24 cellular contexts compared by ENCODE assay signal in the genomic region with DNA sequence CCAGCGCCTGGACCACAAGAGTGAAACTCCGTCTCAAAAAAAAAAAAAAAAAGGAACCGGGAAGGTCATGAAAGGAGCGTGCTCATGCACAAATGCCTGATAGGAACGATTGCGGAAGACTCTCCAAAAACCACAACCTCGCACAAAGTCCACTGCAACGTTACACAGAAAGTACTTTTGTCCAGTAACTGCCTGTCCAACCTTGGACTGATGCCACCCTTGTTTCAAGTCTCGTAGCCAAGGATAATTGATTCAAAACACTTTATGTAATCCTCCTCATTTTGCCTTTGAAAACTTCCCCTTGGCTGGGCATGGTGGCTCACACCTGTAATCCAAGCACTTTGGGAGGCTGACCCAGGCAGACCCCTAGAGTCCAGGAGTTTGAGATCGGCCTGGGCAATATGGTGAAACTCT. TPM values are rescaled to one million over a fixed set of nuclear protein-coding genes. Genes with fewer than 3 reads are reported as not detected.
DNase-seq lines count a peak whose midpoint lies in the region; ATAC-seq and TF ChIP-seq lines count a peak whose summit lies in the region.
"Had no signal": no experiment of that assay in that cellular context is flagged by ENCODE, and none has a peak within 500 bp of the region (broad histone marks: within the 10 kb centered on the region; RNA-seq: fewer than 3 reads in every experiment).

No MANE protein-coding gene starts in this region.

- ATAC-seq in lung (ENCODE audit: insufficient read depth, low FRiP score): peak; percentile 58
- ATAC-seq: gastroesophageal sphincter, left ventricle myocardium superior had no signal

- TF ChIP-seq POLR2A in transverse colon (IDR thresholded peaks at IDR 0.05): no peak

- H3K27me3 ChIP-seq in OCI-LY3 (ENCODE audit: low read depth, low read length) (no peaks in the 10 kb centered on the region), lung (ENCODE audit: control insufficient read depth, insufficient read depth) (no peaks in the 10 kb centered on the region), transverse colon (no peaks in the 10 kb centered on the region)
- H3K27me3 ChIP-seq: brain microvascular endothelial cell had no signal

- peak; percentile 46 for TF ChIP-seq EP300 in transverse colon (IDR thresholded peaks at IDR 0.05; ENCODE audit: low read depth)

- H3K4me2 ChIP-seq in OCI-LY3 (ENCODE audit: low read length): peak overlapping the region; percentile 4; the same call in 1 of the 2 replicates

- H2AFZ ChIP-seq in OCI-LY3 (ENCODE audit: low read depth, low read length): no peak overlapping the region

- H3K4me1 ChIP-seq in OCI-LY3 (ENCODE audit: low read length) (no peaks in the 10 kb centered on the region), lung (ENCODE audit: control insufficient read depth in 2 of 2, insufficient read depth in 2 of 2, low read length in 2 of 2) (no peaks in the 10 kb centered on the region), transverse colon (peaks cover 0 to 3% (median 0%) of the 10 kb centered on the region in 4 donors)
- H3K4me1 ChIP-seq: gastroesophageal sphincter had no signal

- WGBS in lung, 2 donors: 28 to 45% methylated on average over 10 of the region's 10 CpGs
- 42% methylated on average over 10 of the region's 10 CpGs; no CpG with 5 or more reads in 1 of the 2 donors for WGBS in transverse colon (ENCODE audit: low coverage in 1 of 2), 2 donors

- H3K9me3 Mint-ChIP-seq in dendritic cell treated with granulocyte-macrophage colony-stimulating factor and Interleukin-4, amounts not matched to agents 40 ng/mL and 50 ng/mL, for 4 days: no peaks in the 10 kb centered on the region
- H3K9me3 Mint-ChIP-seq: activated CD4-positive, alpha-beta memory T cell treated with anti-CD3 and anti-CD28 coated beads, Interleukin-2, amount 10 ng/mL, durations not matched to agents 7 days and 5 days had no signal

- H3K9me3 ChIP-seq in OCI-LY3 (ENCODE audit: insufficient read depth, low read length): no peaks in the 10 kb centered on the region
- H3K9me3 ChIP-seq in lung (ENCODE audit: control insufficient read depth in 2 of 2, insufficient read depth in 1 of 2, low read length in 1 of 2): no peaks in the 10 kb centered on the region
- H3K9me3 ChIP-seq in transverse colon: no peaks in the 10 kb centered on the region
- H3K9me3 ChIP-seq: gastroesophageal sphincter had no signal

- H3K4me3 ChIP-seq in OCI-LY3 (ENCODE audit: low read length) (no peak overlapping the region), lung (no peak overlapping the region), transverse colon (no peak overlapping the region)
- H3K4me3 ChIP-seq: gastroesophageal sphincter had no signal

- H3K4me1 Mint-ChIP-seq in dendritic cell treated with granulocyte-macrophage colony-stimulating factor and Interleukin-4, amounts not matched to agents 40 ng/mL and 50 ng/mL, for 4 days (ENCODE audit: low read depth): peaks cover 18% of the 10 kb centered on the region
- H3K4me1 Mint-ChIP-seq: activated CD4-positive, alpha-beta memory T cell treated with anti-CD3 and anti-CD28 coated beads, Interleukin-2, amount 10 ng/mL, durations not matched to agents 7 days and 5 days had no signal

- H3K4me3 Mint-ChIP-seq in dendritic cell treated with granulocyte-macrophage colony-stimulating factor and Interleukin-4, amounts not matched to agents 40 ng/mL and 50 ng/mL, for 4 days: no peak overlapping the region
- H3K4me3 Mint-ChIP-seq: activated CD4-positive, alpha-beta memory T cell treated with anti-CD3 and anti-CD28 coated beads, Interleukin-2, amount 10 ng/mL, durations not matched to agents 7 days and 5 days; activated naive CD8-positive, alpha-beta T cell; naive B cell had no signal

- DNase-seq in lung (ENCODE audit: low spot score) (peak; percentile 74), transverse colon (peak; percentile 76), hippocampal formation (lab: John Stamatoyannopoulos, UW) (no peak), NCI-H82 treated with DMSO at 0.1 percent for 48 hours (lab: John Stamatoyannopoulos, UW; ENCODE audit: unreplicated experiment) (no peak), GM13976 (ENCODE audit: low spot score) (no peak)
- DNase-seq: activated CD4-positive, alpha-beta memory T cell treated with anti-CD3 and anti-CD28 coated beads, Interleukin-2, amount 10 ng/mL, durations not matched to agents 7 days and 5 days; activated T-cell treated with anti-CD3 and anti-CD28 coated beads, Interleukin-2, amount 50 U/mL, for 1 hour; brain microvascular endothelial cell; dermis blood vessel endothelial cell; KG1; left ventricle myocardium superior; naive B cell; NCI-H1105; NCI-H526 treated with DMSO at 0.1 percent for 48 hours; stimulated activated CD4-positive, alpha-beta T cell treated with anti-CD3 and anti-CD28 coated beads, Interleukin-4, amount 100 ng/mL, for 1 hour; substantia nigra had no signal

- H3K27ac ChIP-seq in OCI-LY3 (ENCODE audit: low read length): no peak overlapping the region
- no peak overlapping the region for H3K27ac ChIP-seq in lung (ENCODE audit: low read depth in 1 of 2, low read length in 1 of 2)
- peak overlapping the region; percentile 60 to 76 (median 66) for H3K27ac ChIP-seq in transverse colon
- H3K27ac ChIP-seq: brain microvascular endothelial cell, epithelial cell of prostate, gastroesophageal sphincter, VCaP had no signal

- in situ Hi-C loops in transverse colon (cut with MboI; ENCODE audit: low pct_ligation_motif_present in 1 of 4, low pct_unique_long_range_greater_than_20kb in 1 of 4, low sequenced_read_pairs in 3 of 4) (no loop called here), GM13976 (cut with MboI; ENCODE audit: low sequenced_read_pairs, unreplicated experiment) (no loop called here)

- intact Hi-C loops in dendritic cell treated with granulocyte-macrophage colony-stimulating factor and Interleukin-4, amounts not matched to agents 40 ng/mL and 50 ng/mL, for 4 days (cut with micrococcal nuclease): no loop called here
- intact Hi-C loops in transverse colon (cut with DNase I; ENCODE audit: low total_unique reads): no loop called here

- no peaks in the 10 kb centered on the region for H3K79me2 ChIP-seq in OCI-LY3 (ENCODE audit: low read length)

- no peaks in the 10 kb centered on the region for H4K20me1 ChIP-seq in OCI-LY3 (ENCODE audit: insufficient read depth, low read length)

- TF ChIP-seq CTCF in OCI-LY3 (IDR thresholded peaks at IDR 0.05; ENCODE audit: low read depth, low read length) (no peak), lung (IDR thresholded peaks at IDR 0.05; ENCODE audit: control extremely low read depth, extremely low read depth) (no peak), transverse colon (IDR thresholded peaks at IDR 0.05) (no peak), GM13976 (IDR thresholded peaks at IDR 0.05; ENCODE audit: borderline replicate concordance, control extremely low read depth, extremely low read depth, insufficient read depth, missing control alignments) (no peak)

- H3K27ac Mint-ChIP-seq in dendritic cell treated with granulocyte-macrophage colony-stimulating factor and Interleukin-4, amounts not matched to agents 40 ng/mL and 50 ng/mL, for 4 days: peak overlapping the region; percentile 45
- H3K27ac Mint-ChIP-seq: activated CD4-positive, alpha-beta memory T cell treated with anti-CD3 and anti-CD28 coated beads, Interleukin-2, amount 10 ng/mL, durations not matched to agents 7 days and 5 days; activated naive CD8-positive, alpha-beta T cell had no signal

- H3K36me3 ChIP-seq in OCI-LY3 (replicated peaks; ENCODE audit: low read depth, low read length) (no peaks in the 10 kb centered on the region), lung (ENCODE audit: control insufficient read depth in 2 of 2, insufficient read depth in 2 of 2, low read length in 2 of 2) (no peaks in the 10 kb centered on the region), transverse colon (no peaks in the 10 kb centered on the region)
- H3K36me3 ChIP-seq: brain microvascular endothelial cell, gastroesophageal sphincter had no signal

- no peaks in the 10 kb centered on the region for H3K27me3 Mint-ChIP-seq in dendritic cell treated with granulocyte-macrophage colony-stimulating factor and Interleukin-4, amounts not matched to agents 40 ng/mL and 50 ng/mL, for 4 days
- H3K27me3 Mint-ChIP-seq: activated naive CD8-positive, alpha-beta T cell; naive B cell had no signal

- H3K36me3 Mint-ChIP-seq in dendritic cell treated with granulocyte-macrophage colony-stimulating factor and Interleukin-4, amounts not matched to agents 40 ng/mL and 50 ng/mL, for 4 days (ENCODE audit: low read depth): no peaks in the 10 kb centered on the region
- H3K36me3 Mint-ChIP-seq: activated naive CD8-positive, alpha-beta T cell; naive B cell had no signal

- H3K9ac ChIP-seq in OCI-LY3 (ENCODE audit: low read length): no peak overlapping the region

RNA-seq across cellular contexts. Expression of a gene that starts 13.7 kb away (rescaled TPM):
- total RNA-seq in lung (1 to 10 TPM in 1 of 2 donors, not detected in 1; 2.4 TPM), transverse colon (not detected)
- 1 to 10 TPM; 4.9 to 5.0 TPM for polyA plus RNA-seq in lung
- total RNA-seq: activated CD4-positive, alpha-beta memory T cell treated with anti-CD3 and anti-CD28 coated beads, Interleukin-2, amount 10 ng/mL, durations not matched to agents 7 days and 5 days; dermis blood vessel endothelial cell; left ventricle myocardium superior; osteocyte had no signal

RNA-seq across cellular contexts. Expression of a gene that starts 15.3 kb away (rescaled TPM):
- total RNA-seq in lung (1 to 10 TPM; 2.0 to 7.1 TPM), transverse colon (10 to 100 TPM in 2 of 4 donors, 1 to 10 TPM in 1, not detected in 1; 2.6 to 44.8 (median 14.4) TPM)
- polyA plus RNA-seq in lung: 10 to 100 TPM in 1 of 2 donors, 1 to 10 TPM in 1; 4.9 to 17.8 TPM
- total RNA-seq: dermis blood vessel endothelial cell, left ventricle myocardium superior, osteocyte had no signal

RNA-seq across cellular contexts. Expression of a gene that starts 29.4 kb away (rescaled TPM):
- total RNA-seq in lung: 1 to 10 TPM in 1 of 2 donors, not detected in 1; 2.3 TPM
- 10 to 100 TPM; 12.2 to 16.3 TPM for polyA plus RNA-seq in lung
- not detected for total RNA-seq in transverse colon
- total RNA-seq: activated CD4-positive, alpha-beta memory T cell treated with anti-CD3 and anti-CD28 coated beads, Interleukin-2, amount 10 ng/mL, durations not matched to agents 7 days and 5 days; left ventricle myocardium superior; osteocyte; skeletal muscle tissue had no signal

RNA-seq across cellular contexts. Expression of a gene that starts 53.1 kb away (rescaled TPM):
- 1 to 10 TPM; 1.7 to 3.5 TPM for total RNA-seq in lung
- polyA plus RNA-seq in lung: 1 to 10 TPM in 1 of 2 donors, under 1 TPM in 1; 0.39 to 4.1 TPM
- 1,000 to 10,000 TPM; 1,815 to 4,845 (median 3,695) TPM for total RNA-seq in transverse colon
- total RNA-seq: dermis blood vessel endothelial cell, osteocyte, skeletal muscle tissue had no signal

Comparison
In these comparisons a context has a peak if more than half of its experiments do, and no peak if none do; other contexts are left out.
1. H3K27ac ChIP-seq: peak in transverse colon (4 of 4); none in OCI-LY3 (single experiment) and lung (0 of 2).
2. DNase-seq: peak in lung (single experiment) and transverse colon (single experiment); none in hippocampal formation (0 of 2), NCI-H82 treated with DMSO at 0.1 percent for 48 hours (single experiment) and GM13976 (single experiment).